Comparison of ENCODE assay signal across 28 cellular contexts in the genomic region with DNA sequence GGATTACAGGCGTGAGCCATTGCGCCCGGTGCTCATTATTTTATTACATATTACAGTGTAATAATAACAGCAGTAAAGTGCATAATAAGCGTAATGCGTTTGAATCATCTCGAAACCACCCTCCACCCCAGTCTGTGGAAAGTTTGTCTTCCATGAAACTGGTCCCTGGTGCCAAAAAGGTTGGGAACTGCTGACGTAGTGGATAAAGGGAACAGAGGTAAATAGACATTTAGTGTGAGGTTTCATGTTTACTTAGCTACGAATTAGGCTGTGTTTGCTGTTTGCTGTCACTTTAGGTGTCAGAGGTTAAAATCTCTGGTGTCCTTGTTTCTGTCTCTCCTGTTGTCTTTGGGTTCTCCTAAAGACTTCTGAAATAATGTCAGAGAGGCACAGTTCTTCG.
"Had no signal": no experiment of that assay in that cellular context is flagged by ENCODE, and none has a peak within 500 bp of the region (broad histone marks: within the 10 kb centered on the region; RNA-seq: fewer than 3 reads in every experiment).

No MANE protein-coding gene starts in this region.

- H3K4me2 ChIP-seq: neural progenitor cell, smooth muscle cell had no signal

- H3K4me1 Mint-ChIP-seq: activated CD4-positive, alpha-beta T cell treated with anti-CD3 and anti-CD28 coated beads, Interleukin-2, amount 10 ng/mL, durations not matched to agents 7 days and 5 days; naive B cell; neural progenitor cell; stimulated activated naive B cell treated with anti-CD40 and anti-IgM and Interleukin-4, amounts not matched to agents 10 μg/mL and 1 μg/mL and 100 μg/mL, for 72 hours had no signal

- H3K4me1 ChIP-seq: breast epithelium, esophagus squamous epithelium, neural progenitor cell, parathyroid adenoma, psoas muscle, suprapubic skin, tibial artery had no signal

- H3K27me3 ChIP-seq: breast epithelium, esophagus squamous epithelium, neural progenitor cell, suprapubic skin, tibial artery had no signal

- H3K9ac ChIP-seq: neural progenitor cell, parathyroid adenoma had no signal

- DNase-seq: activated CD4-positive, alpha-beta T cell treated with anti-CD3 and anti-CD28 coated beads, Interleukin-2, amount 10 ng/mL, durations not matched to agents 7 days and 5 days; activated CD4-positive, CD25-positive, alpha-beta regulatory T cell treated with anti-CD3 and anti-CD28 coated beads, Interleukin-2, amount 50 U/mL, for 72 hours; activated CD8-positive, alpha-beta T cell treated with anti-CD3 and anti-CD28 coated beads for 36 hours; activated naive CD4-positive, alpha-beta T cell; activated T-cell treated with anti-CD3 and anti-CD28 coated beads, Interleukin-2, amount 50 U/mL, for 72 hours; central memory CD4-positive, alpha-beta T cell; dermis blood vessel endothelial cell; effector CD4-positive, alpha-beta T cell; esophagus squamous epithelium; foreskin melanocyte; naive B cell; occipital lobe; psoas muscle; stimulated activated CD4-positive, alpha-beta T cell treated with anti-CD3 and anti-CD28 coated beads, Interleukin-15, amount 100 ng/mL, for 24 hours; stimulated activated CD4-positive, alpha-beta T cell treated with anti-CD3 and anti-CD28 coated beads, Interleukin-2, amount 100 ng/mL, for 24 hours; stimulated activated naive B cell treated with anti-CD40 and anti-IgM and Interleukin-4, amounts not matched to agents 10 μg/mL and 1 μg/mL and 100 μg/mL, for 72 hours; T-helper 17 cell; T1000; tibial artery had no signal

- ATAC-seq: activated CD8-positive, alpha-beta T cell treated with anti-CD3 and anti-CD28 coated beads for 36 hours; activated naive CD4-positive, alpha-beta T cell treated with anti-CD3 and anti-CD28 coated beads, Interleukin-2, amount 50 U/mL, for 72 hours; activated T-cell treated with anti-CD3 and anti-CD28 coated beads, Interleukin-2, amount 50 U/mL, for 72 hours; psoas muscle; stimulated activated naive B cell treated with anti-CD40 and anti-IgM and Interleukin-4, amounts not matched to agents 10 μg/mL and 1 μg/mL and 100 μg/mL, for 72 hours; T-helper 17 cell had no signal

- FAIRE-seq: endometrium had no signal

- H3K9me3 Mint-ChIP-seq: activated CD4-positive, alpha-beta T cell treated with anti-CD3 and anti-CD28 coated beads, Interleukin-2, amount 10 ng/mL, durations not matched to agents 7 days and 5 days; activated CD8-positive, alpha-beta T cell treated with anti-CD3 and anti-CD28 coated beads for 36 hours; activated naive CD4-positive, alpha-beta T cell treated with anti-CD3 and anti-CD28 coated beads, Interleukin-2, amount 50 U/mL, for 72 hours; activated T-cell treated with anti-CD3 and anti-CD28 coated beads, Interleukin-2, amount 50 U/mL, for 72 hours; mesothelial cell of epicardium; neural progenitor cell; stimulated activated naive B cell treated with anti-CD40 and anti-IgM and Interleukin-4, amounts not matched to agents 10 μg/mL and 1 μg/mL and 100 μg/mL, for 72 hours had no signal

- H3K27me3 Mint-ChIP-seq: activated CD4-positive, alpha-beta T cell treated with anti-CD3 and anti-CD28 coated beads, Interleukin-2, amount 10 ng/mL, durations not matched to agents 7 days and 5 days; activated CD8-positive, alpha-beta T cell treated with anti-CD3 and anti-CD28 coated beads for 36 hours had no signal

- H3K79me2 ChIP-seq: parathyroid adenoma had no signal

- H3K36me3 ChIP-seq: breast epithelium, esophagus squamous epithelium, neural progenitor cell, suprapubic skin, tibial artery had no signal

- H3K27ac ChIP-seq: breast epithelium, epithelial cell of prostate, esophagus squamous epithelium, neural progenitor cell, parathyroid adenoma, psoas muscle, suprapubic skin, tibial artery had no signal

- H3K9me3 ChIP-seq: breast epithelium, esophagus squamous epithelium, psoas muscle, suprapubic skin, tibial artery had no signal

- H3K4me3 Mint-ChIP-seq: activated CD4-positive, alpha-beta T cell treated with anti-CD3 and anti-CD28 coated beads, Interleukin-2, amount 10 ng/mL, durations not matched to agents 7 days and 5 days; activated CD8-positive, alpha-beta T cell treated with anti-CD3 and anti-CD28 coated beads for 36 hours; activated T-cell treated with anti-CD3 and anti-CD28 coated beads, Interleukin-2, amount 50 U/mL, for 72 hours; mesothelial cell of epicardium; naive B cell; neural progenitor cell; stimulated activated naive B cell treated with anti-CD40 and anti-IgM and Interleukin-4, amounts not matched to agents 10 μg/mL and 1 μg/mL and 100 μg/mL, for 72 hours; T-helper 17 cell had no signal

- H3K4me3 ChIP-seq: breast epithelium, esophagus squamous epithelium, neural progenitor cell, psoas muscle, smooth muscle cell, suprapubic skin, tibial artery had no signal

- H2AFZ ChIP-seq: neural progenitor cell, parathyroid adenoma had no signal

- H3K27ac Mint-ChIP-seq: activated CD4-positive, alpha-beta T cell treated with anti-CD3 and anti-CD28 coated beads, Interleukin-2, amount 10 ng/mL, durations not matched to agents 7 days and 5 days; activated CD8-positive, alpha-beta T cell treated with anti-CD3 and anti-CD28 coated beads for 36 hours; activated naive CD4-positive, alpha-beta T cell treated with anti-CD3 and anti-CD28 coated beads, Interleukin-2, amount 50 U/mL, for 72 hours; activated T-cell treated with anti-CD3 and anti-CD28 coated beads, Interleukin-2, amount 50 U/mL, for 72 hours; mesothelial cell of epicardium; naive B cell; neural progenitor cell; stimulated activated naive B cell treated with anti-CD40 and anti-IgM and Interleukin-4, amounts not matched to agents 10 μg/mL and 1 μg/mL and 100 μg/mL, for 72 hours; T-helper 17 cell had no signal

- H3K36me3 Mint-ChIP-seq: activated naive CD4-positive, alpha-beta T cell treated with anti-CD3 and anti-CD28 coated beads, Interleukin-2, amount 50 U/mL, for 72 hours; mesothelial cell of epicardium; naive B cell; neural progenitor cell; stimulated activated naive B cell treated with anti-CD40 and anti-IgM and Interleukin-4, amounts not matched to agents 10 μg/mL and 1 μg/mL and 100 μg/mL, for 72 hours had no signal
